ENCODE assay signal across 16 cellular contexts in genomic region chr12:42742691-42743090, GRCh38.
A peak's percentile ranks its signal among the peaks of the same experiment; 100 is the strongest.
DNase-seq lines count a peak whose midpoint lies in the region; ATAC-seq and TF ChIP-seq lines count a peak whose summit lies in the region.
"Had no signal": no experiment of that assay in that cellular context is flagged by ENCODE, and none has a peak within 500 bp of the region (broad histone marks: within the 10 kb centered on the region; RNA-seq: fewer than 3 reads in every experiment).

No MANE protein-coding gene starts in this region.

- H3K79me2 ChIP-seq in fibroblast of lung (ENCODE audit: control insufficient read depth, insufficient read depth, low read length): no peaks in the 10 kb centered on the region

- peak overlapping the region; percentile 23 for H3K27ac ChIP-seq in fibroblast of lung (ENCODE audit: insufficient read depth, low read length)
- H3K27ac ChIP-seq in uterus: peak overlapping the region; percentile 36 to 47
- H3K27ac ChIP-seq: 22Rv1, right lobe of liver had no signal

- no peaks in the 10 kb centered on the region for H4K20me1 ChIP-seq in fibroblast of lung (ENCODE audit: control insufficient read depth, extremely low read depth, insufficient read depth, low read length)

- H3K9me3 ChIP-seq in fibroblast of lung (ENCODE audit: control insufficient read depth, insufficient read depth, low read depth, low read length): no peaks in the 10 kb centered on the region
- H3K9me3 ChIP-seq in uterus: no peaks in the 10 kb centered on the region
- H3K9me3 ChIP-seq: right lobe of liver had no signal

- DNase-seq in NCI-H1417 (lab: John Stamatoyannopoulos, UW): peak in 2 of 3 experiments; percentile 26 to 60
- no peak for DNase-seq in NCI-H1417 treated with DMSO at 0.1 percent for 48 hours (lab: John Stamatoyannopoulos, UW)
- no peak for DNase-seq in fibroblast of lung (ENCODE audit: low read depth in 2 of 2)
- peak; percentile 70 for DNase-seq in myocyte (ENCODE audit: low read depth)
- no peak for DNase-seq in uterus
- DNase-seq in NCI-H2171 treated with DMSO at 0.1 percent for 48 hours (lab: John Stamatoyannopoulos, UW): no peak
- DNase-seq: activated CD4-positive, alpha-beta T cell treated with anti-CD3 and anti-CD28 coated beads, Interleukin-2, amount 10 ng/mL, durations not matched to agents 7 days and 5 days; activated CD8-positive, alpha-beta memory T cell treated with anti-CD3 and anti-CD28 coated beads, Interleukin-2, amount 50 U/mL, for 48 hours; activated gamma-delta T cell; cerebellar nuclear complex; KBM-7; NCI-H82; right lobe of liver had no signal

- TF ChIP-seq CTCF in fibroblast of lung (conservative IDR thresholded peaks at IDR 0.05 in 1 of 2, IDR thresholded peaks at IDR 0.05 in 1 of 2; ENCODE audit: low read depth in 1 of 2, low read length in 2 of 2) (no peak), uterus (IDR thresholded peaks at IDR 0.05) (no peak)

- H3K4me1 ChIP-seq in fibroblast of lung (ENCODE audit: control insufficient read depth, extremely low read depth, insufficient read depth, low read length) (peaks cover 5% of the 10 kb centered on the region), uterus (no peaks in the 10 kb centered on the region)
- H3K4me1 ChIP-seq: right lobe of liver had no signal

- TF ChIP-seq POLR2A in uterus (IDR thresholded peaks at IDR 0.05): no peak

- H3K36me3 ChIP-seq in fibroblast of lung (ENCODE audit: control insufficient read depth, insufficient read depth, low read length) (no peaks in the 10 kb centered on the region), uterus (no peaks in the 10 kb centered on the region)
- H3K36me3 ChIP-seq: right lobe of liver had no signal

- H3K4me3 ChIP-seq in fibroblast of lung (replicated peaks in 1 of 4; ENCODE audit: control extremely low read depth in 1 of 4, insufficient read depth in 1 of 4, low read depth in 3 of 4, low read length in 4 of 4) (no peak overlapping the region), uterus (no peak overlapping the region)
- H3K4me3 ChIP-seq: right lobe of liver had no signal

- intact Hi-C loops in uterus (cut with DNase I; ENCODE audit: low total_unique reads): no loop called here

- no peak overlapping the region for H2AFZ ChIP-seq in fibroblast of lung (ENCODE audit: low read length)

- H3K9ac ChIP-seq in fibroblast of lung (ENCODE audit: insufficient read depth, low read length): no peak overlapping the region

- peak overlapping the region; percentile 20 for H3K4me2 ChIP-seq in fibroblast of lung (ENCODE audit: extremely low read depth, insufficient read depth, low read length)

- ATAC-seq in HG02938 (IDR thresholded peaks at IDR 0.05; ENCODE audit: unreplicated experiment): no peak
- no peak for ATAC-seq in HG03439 (IDR thresholded peaks at IDR 0.05; ENCODE audit: unreplicated experiment)
- ATAC-seq: right lobe of liver had no signal

- H3K27me3 ChIP-seq in fibroblast of lung (ENCODE audit: control insufficient read depth, insufficient read depth, low read length): no peaks in the 10 kb centered on the region
- no peaks in the 10 kb centered on the region for H3K27me3 ChIP-seq in uterus
- H3K27me3 ChIP-seq: right lobe of liver had no signal

Comparison
In these comparisons a context has a peak if more than half of its experiments do, and no peak if none do; other contexts are left out.
1. DNase-seq: peak in NCI-H1417 (2 of 3) and myocyte (single experiment); none in NCI-H1417 treated with DMSO at 0.1 percent for 48 hours (single experiment), fibroblast of lung (0 of 2), uterus (0 of 2) and NCI-H2171 treated with DMSO at 0.1 percent for 48 hours (single experiment).